Comparison of ENCODE assay signal across 1 cellular context in the genomic region with DNA sequence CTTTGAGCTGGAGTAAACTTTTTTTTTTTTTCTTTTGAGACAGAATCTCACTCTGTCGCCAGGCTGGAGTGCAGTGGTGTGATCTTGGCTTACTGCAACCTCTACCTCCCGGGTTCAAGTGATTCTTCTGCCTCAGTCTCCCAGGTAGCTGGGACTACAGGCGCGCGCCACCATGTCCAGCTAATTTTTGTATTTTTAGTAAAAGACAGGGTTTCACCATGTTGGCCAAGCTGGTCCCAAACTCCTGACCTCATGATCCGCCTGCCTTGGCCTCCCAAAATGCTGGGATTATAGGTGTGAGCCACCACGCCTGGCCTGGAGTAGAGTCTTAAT.
A peak's percentile ranks its signal among the peaks of the same experiment; 100 is the strongest.
TF ChIP-seq lines count a peak whose summit lies in the region.

No MANE protein-coding gene starts in this region.

TF ChIP-seq in HepG2, 621 proteins besides CTCF, POLR2A, EP300 and RAD21:
- TF ChIP-seq, protein P1, sequence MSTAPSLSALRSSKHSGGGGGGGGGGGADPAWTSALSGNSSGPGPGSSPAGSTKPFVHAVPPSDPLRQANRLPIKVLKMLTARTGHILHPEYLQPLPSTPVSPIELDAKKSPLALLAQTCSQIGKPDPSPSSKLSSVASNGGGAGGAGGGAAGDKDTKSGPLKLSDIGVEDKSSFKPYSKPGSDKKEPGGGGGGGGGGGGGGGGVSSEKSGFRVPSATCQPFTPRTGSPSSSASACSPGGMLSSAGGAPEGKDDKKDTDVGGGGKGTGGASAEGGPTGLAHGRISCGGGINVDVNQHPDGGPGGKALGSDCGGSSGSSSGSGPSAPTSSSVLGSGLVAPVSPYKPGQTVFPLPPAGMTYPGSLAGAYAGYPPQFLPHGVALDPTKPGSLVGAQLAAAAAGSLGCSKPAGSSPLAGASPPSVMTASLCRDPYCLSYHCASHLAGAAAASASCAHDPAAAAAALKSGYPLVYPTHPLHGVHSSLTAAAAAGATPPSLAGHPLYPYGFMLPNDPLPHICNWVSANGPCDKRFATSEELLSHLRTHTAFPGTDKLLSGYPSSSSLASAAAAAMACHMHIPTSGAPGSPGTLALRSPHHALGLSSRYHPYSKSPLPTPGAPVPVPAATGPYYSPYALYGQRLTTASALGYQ (CRISPR knock-in tag; IDR thresholded peaks at IDR 0.05): 0 out of 2 replicates have a peak, but pooled peaks have one; percentile 1
- 0 out of 2 replicates have a peak, but pooled peaks have one; percentile 27 for TF ChIP-seq ZNF558 (CRISPR knock-in tag; IDR thresholded peaks at IDR 0.05; ENCODE audit: borderline replicate concordance)
- TF ChIP-seq NKX3-1 (CRISPR knock-in tag; IDR thresholded peaks at IDR 0.05): 0 out of 2 replicates have a peak, but pooled peaks have one; percentile 26
- TF ChIP-seq NFYB (CRISPR knock-in tag; IDR thresholded peaks at IDR 0.05): peak; percentile 3; the same call in 1 of the 2 replicates
- TF ChIP-seq ZFY (CRISPR knock-in tag; IDR thresholded peaks at IDR 0.05): 0 out of 2 replicates have a peak, but pooled peaks have one; percentile 3
- 0 out of 2 replicates have a peak, but pooled peaks have one; percentile 0 for TF ChIP-seq YEATS2 (CRISPR knock-in tag; IDR thresholded peaks at IDR 0.05; ENCODE audit: borderline replicate concordance)
- TF ChIP-seq HOXA3 (CRISPR knock-in tag; IDR thresholded peaks at IDR 0.05): peak; percentile 11; the same call in 1 of the 2 replicates
- TF ChIP-seq GFI1 (CRISPR knock-in tag; IDR thresholded peaks at IDR 0.05; ENCODE audit: borderline replicate concordance): 0 out of 2 replicates have a peak, but pooled peaks have one; percentile 39
- 0 out of 2 replicates have a peak, but pooled peaks have one; percentile 11 for TF ChIP-seq MEF2D (CRISPR knock-in tag; IDR thresholded peaks at IDR 0.05)
- TF ChIP-seq ZNF501 (CRISPR knock-in tag; IDR thresholded peaks at IDR 0.05): peak; percentile 60; the same call in 1 of the 2 replicates
- TF ChIP-seq ZNF580 (CRISPR knock-in tag; IDR thresholded peaks at IDR 0.05; ENCODE audit: borderline replicate concordance, low read depth): peak; percentile 5; the same call in 1 of the 2 replicates
- peak; percentile 0; the same call in 1 of the 2 replicates for TF ChIP-seq ZGPAT (CRISPR knock-in tag; IDR thresholded peaks at IDR 0.05)
- TF ChIP-seq, protein P2, sequence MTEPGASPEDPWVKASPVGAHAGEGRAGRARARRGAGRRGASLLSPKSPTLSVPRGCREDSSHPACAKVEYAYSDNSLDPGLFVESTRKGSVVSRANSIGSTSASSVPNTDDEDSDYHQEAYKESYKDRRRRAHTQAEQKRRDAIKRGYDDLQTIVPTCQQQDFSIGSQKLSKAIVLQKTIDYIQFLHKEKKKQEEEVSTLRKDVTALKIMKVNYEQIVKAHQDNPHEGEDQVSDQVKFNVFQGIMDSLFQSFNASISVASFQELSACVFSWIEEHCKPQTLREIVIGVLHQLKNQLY (CRISPR knock-in tag; IDR thresholded peaks at IDR 0.05): peak; percentile 6; the same call in 1 of the 2 replicates
- TF ChIP-seq ZNF142 (CRISPR knock-in tag; IDR thresholded peaks at IDR 0.05): peak; percentile 18; the same call in 1 of the 2 replicates
- TF ChIP-seq KMT2B (CRISPR knock-in tag; IDR thresholded peaks at IDR 0.05): 0 out of 2 replicates have a peak, but pooled peaks have one; percentile 8
- 0 out of 2 replicates have a peak, but pooled peaks have one; percentile 30 for TF ChIP-seq ZNF607 (CRISPR knock-in tag; IDR thresholded peaks at IDR 0.05; ENCODE audit: borderline replicate concordance)
- 0 out of 2 replicates have a peak, but pooled peaks have one; percentile 30 for TF ChIP-seq ZNF710 (CRISPR knock-in tag; IDR thresholded peaks at IDR 0.05; ENCODE audit: borderline replicate concordance)
- 0 out of 2 replicates have a peak, but pooled peaks have one; percentile 52 for TF ChIP-seq ZBTB42 (CRISPR knock-in tag; IDR thresholded peaks at IDR 0.05)
- TF ChIP-seq, protein P3, sequence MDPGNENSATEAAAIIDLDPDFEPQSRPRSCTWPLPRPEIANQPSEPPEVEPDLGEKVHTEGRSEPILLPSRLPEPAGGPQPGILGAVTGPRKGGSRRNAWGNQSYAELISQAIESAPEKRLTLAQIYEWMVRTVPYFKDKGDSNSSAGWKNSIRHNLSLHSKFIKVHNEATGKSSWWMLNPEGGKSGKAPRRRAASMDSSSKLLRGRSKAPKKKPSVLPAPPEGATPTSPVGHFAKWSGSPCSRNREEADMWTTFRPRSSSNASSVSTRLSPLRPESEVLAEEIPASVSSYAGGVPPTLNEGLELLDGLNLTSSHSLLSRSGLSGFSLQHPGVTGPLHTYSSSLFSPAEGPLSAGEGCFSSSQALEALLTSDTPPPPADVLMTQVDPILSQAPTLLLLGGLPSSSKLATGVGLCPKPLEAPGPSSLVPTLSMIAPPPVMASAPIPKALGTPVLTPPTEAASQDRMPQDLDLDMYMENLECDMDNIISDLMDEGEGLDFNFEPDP (CRISPR knock-in tag; conservative IDR thresholded peaks at IDR 0.05): 0 out of 2 replicates have a peak, but pooled peaks have one; percentile 85
- 0 out of 2 replicates have a peak, but pooled peaks have one; percentile 18 for TF ChIP-seq SPEN (CRISPR knock-in tag; IDR thresholded peaks at IDR 0.05; ENCODE audit: low read depth)
- TF ChIP-seq ELF4 (CRISPR knock-in tag; IDR thresholded peaks at IDR 0.05; ENCODE audit: borderline replicate concordance): 0 out of 2 replicates have a peak, but pooled peaks have one; percentile 47
TF ChIP-seq in HepG2: peak in this region for 21; not testable (repeated sequence) for 600.
